ENCODE assay signal across 8 cellular contexts in genomic region chr5:139341689-139342422, GRCh38. TPM values are rescaled to one million over a fixed set of nuclear protein-coding genes. Genes with fewer than 3 reads are reported as not detected.
A peak's percentile ranks its signal among the peaks of the same experiment; 100 is the strongest.
DNase-seq lines count a peak whose midpoint lies in the region; ATAC-seq, FAIRE-seq and TF ChIP-seq lines count a peak whose summit lies in the region.

Gene PAIP2, plus strand, starts transcription at chr5:139341854. Its CDS starts 21,931 bp downstream, at chr5:139363785.

- H3K4me2 ChIP-seq in astrocyte (ENCODE audit: low read length), result peak within 1 kb of the TSS; percentile 85

- H4K20me1 ChIP-seq in astrocyte (ENCODE audit: insufficient read depth, low read length), result peaks cover 47% of the 10 kb centered on the region

- peak within 1 kb of the TSS; percentile 100 for H3K27ac ChIP-seq in astrocyte (ENCODE audit: low read depth, low read length)

- no peaks in the 10 kb centered on the region for H3K36me3 ChIP-seq in astrocyte (ENCODE audit: insufficient read depth, low read length)

- peaks cover 8% of the 10 kb centered on the region for H3K36me3 Mint-ChIP-seq in astrocyte (ENCODE audit: low read depth, unreplicated experiment)

- TF ChIP-seq CTCF in astrocyte (IDR thresholded peaks at IDR 0.05; ENCODE audit: insufficient read depth, low read depth, low read length), result peak; percentile 52

- H3K9me3 Mint-ChIP-seq in astrocyte (ENCODE audit: unreplicated experiment), result no peaks in the 10 kb centered on the region

- DNase-seq in NCI-H2029 (lab: John Stamatoyannopoulos, UW) (peak; percentile 97), T-helper 22 cell (ENCODE audit: low read depth) (peak; percentile 96), astrocyte (ENCODE audit: low read depth) (peak; percentile 93), hepatic stellate cell (ENCODE audit: low spot score) (peak; percentile 95), renal cortical epithelial cell (ENCODE audit: low read depth) (peak; percentile 91), cortex of kidney (lab: John Stamatoyannopoulos, UW) (no peak)

- ATAC-seq in GM18505 (IDR thresholded peaks at IDR 0.05; ENCODE audit: unreplicated experiment), result peak; percentile 85
- ATAC-seq in HG02973 (IDR thresholded peaks at IDR 0.05; ENCODE audit: unreplicated experiment), result peak; percentile 81

- H3K4me3 Mint-ChIP-seq in astrocyte (ENCODE audit: unreplicated experiment), result peak within 1 kb of the TSS; percentile 99

- H3K79me2 ChIP-seq in astrocyte (ENCODE audit: insufficient read depth, low read length), result peaks cover 51% of the 10 kb centered on the region

- no peaks in the 10 kb centered on the region for H3K27me3 ChIP-seq in astrocyte (ENCODE audit: insufficient read depth, low read length)

- peak; percentile 81 for TF ChIP-seq POLR2A in GM18505 (IDR thresholded peaks at IDR 0.05; ENCODE audit: borderline replicate concordance, extremely low read depth, insufficient read depth, insufficient read length)

- peaks cover 17% of the 10 kb centered on the region for H3K4me1 Mint-ChIP-seq in astrocyte (ENCODE audit: low read depth, unreplicated experiment)

- H3K27ac Mint-ChIP-seq in astrocyte (ENCODE audit: unreplicated experiment), result peak within 1 kb of the TSS; percentile 100

- peak within 1 kb of the TSS; percentile 98 for H3K4me3 ChIP-seq in astrocyte (ENCODE audit: insufficient read depth, low read depth, low read length)

- H3K9ac ChIP-seq in astrocyte (ENCODE audit: low read length), result peak within 1 kb of the TSS; percentile 100

- H3K27me3 Mint-ChIP-seq in astrocyte (ENCODE audit: low read depth, unreplicated experiment), result no peaks in the 10 kb centered on the region

- no peaks in the 10 kb centered on the region for H3K9me3 ChIP-seq in astrocyte (ENCODE audit: insufficient read depth, low read depth, low read length)

- H3K4me1 ChIP-seq in astrocyte (ENCODE audit: insufficient read depth, low read length), result peaks cover 14% of the 10 kb centered on the region

- no peak for FAIRE-seq in astrocyte (lab: Jason Lieb, UNC)

- H2AFZ ChIP-seq in astrocyte (ENCODE audit: low read depth, low read length), result peak within 1 kb of the TSS; percentile 68

RNA-seq across cellular contexts. Expression of gene PAIP2, which starts in this region (rescaled TPM):
- total RNA-seq in astrocyte, result 64.2 and 75.3 TPM in 2 replicates
- 62.3 and 110 TPM in 2 replicates for total RNA-seq in renal cortical epithelial cell
